26 cellular contexts compared by ENCODE assay signal in genomic region chr10:56255298-56255697, GRCh38.
"Had no signal": no experiment of that assay in that cellular context is flagged by ENCODE, and none has a peak within 500 bp of the region (broad histone marks: within the 10 kb centered on the region; RNA-seq: fewer than 3 reads in every experiment).

No MANE protein-coding gene starts in this region.

- H3K4me3 Mint-ChIP-seq: immature natural killer cell; naive thymus-derived CD4-positive, alpha-beta T cell; natural killer cell treated with Interleukin-12 subunit alpha and Interleukin-12 subunit beta and Interleukin-15 and Interleukin-18, amount 100 ng/mL, for 72 hours; stimulated activated effector memory CD8-positive, alpha-beta T cell treated with anti-CD3 and anti-CD28 coated beads, Interleukin-12 subunit alpha, Interleukin-12 subunit beta, amount 100 ng/mL, for 72 hours; stimulated activated naive CD8-positive, alpha-beta T cell treated with anti-CD3 and anti-CD28 coated beads, Interleukin-15, amount 100 ng/mL, for 72 hours; type B pancreatic cell had no signal

- H3K36me3 Mint-ChIP-seq: immature natural killer cell; stimulated activated effector memory CD8-positive, alpha-beta T cell treated with anti-CD3 and anti-CD28 coated beads, Interleukin-12 subunit alpha, Interleukin-12 subunit beta, amount 100 ng/mL, for 72 hours; type B pancreatic cell had no signal

- H3K9me3 ChIP-seq: mucosa of descending colon, pancreas, prostate gland, vagina had no signal

- H3K27me3 Mint-ChIP-seq: naive thymus-derived CD4-positive, alpha-beta T cell; natural killer cell treated with Interleukin-12 subunit alpha and Interleukin-12 subunit beta and Interleukin-15 and Interleukin-18, amount 100 ng/mL, for 72 hours; stimulated activated naive CD8-positive, alpha-beta T cell treated with anti-CD3 and anti-CD28 coated beads, Interleukin-15, amount 100 ng/mL, for 72 hours; type B pancreatic cell had no signal

- DNase-seq: hypothalamus; immature natural killer cell; left ventricle myocardium inferior; mesendoderm; midbrain; naive thymus-derived CD4-positive, alpha-beta T cell; nucleus accumbens; retina; spleen; stimulated activated CD4-positive, alpha-beta T cell treated with anti-CD3 and anti-CD28 coated beads, Interleukin-4, amount 100 ng/mL, for 24 hours; stimulated activated naive CD4-positive, alpha-beta T cell treated with Interleukin-2 at 50 U/mL for 16 hours; stimulated activated naive CD8-positive, alpha-beta T cell treated with anti-CD3 and anti-CD28 coated beads, Interleukin-15, amount 100 ng/mL, for 72 hours; substantia nigra had no signal

- ATAC-seq: mucosa of descending colon; naive thymus-derived CD4-positive, alpha-beta T cell; natural killer cell treated with Interleukin-12 subunit alpha and Interleukin-12 subunit beta and Interleukin-15 and Interleukin-18, amount 100 ng/mL, for 72 hours; pancreas; right cardiac atrium; sciatic nerve; stimulated activated effector memory CD8-positive, alpha-beta T cell treated with anti-CD3 and anti-CD28 coated beads, Interleukin-12 subunit alpha, Interleukin-12 subunit beta, amount 100 ng/mL, for 72 hours; stimulated activated naive CD8-positive, alpha-beta T cell treated with anti-CD3 and anti-CD28 coated beads, Interleukin-15, amount 100 ng/mL, for 72 hours had no signal

- H3K27ac Mint-ChIP-seq: immature natural killer cell; naive thymus-derived CD4-positive, alpha-beta T cell; natural killer cell treated with Interleukin-12 subunit alpha and Interleukin-12 subunit beta and Interleukin-15 and Interleukin-18, amount 100 ng/mL, for 72 hours; stimulated activated effector memory CD8-positive, alpha-beta T cell treated with anti-CD3 and anti-CD28 coated beads, Interleukin-12 subunit alpha, Interleukin-12 subunit beta, amount 100 ng/mL, for 72 hours; stimulated activated naive CD8-positive, alpha-beta T cell treated with anti-CD3 and anti-CD28 coated beads, Interleukin-15, amount 100 ng/mL, for 72 hours; type B pancreatic cell had no signal

- H3K4me1 ChIP-seq: left ventricle myocardium inferior, pancreas, prostate gland, spleen, tibial nerve, vagina had no signal

- H3K27ac ChIP-seq: left ventricle myocardium inferior, pancreas, prostate gland, skin epidermis, spleen, tibial nerve, vagina had no signal

- H3K4me3 ChIP-seq: left ventricle myocardium inferior, lung, mucosa of descending colon, pancreas, prostate gland, skin epidermis, spleen, tibial nerve, vagina had no signal

- H3K36me3 ChIP-seq: left ventricle myocardium inferior, pancreas, prostate gland, spleen, tibial nerve, vagina had no signal

- H3K4me1 Mint-ChIP-seq: immature natural killer cell; naive thymus-derived CD4-positive, alpha-beta T cell; stimulated activated effector memory CD8-positive, alpha-beta T cell treated with anti-CD3 and anti-CD28 coated beads, Interleukin-12 subunit alpha, Interleukin-12 subunit beta, amount 100 ng/mL, for 72 hours; stimulated activated naive CD8-positive, alpha-beta T cell treated with anti-CD3 and anti-CD28 coated beads, Interleukin-15, amount 100 ng/mL, for 72 hours had no signal

- H3K27me3 ChIP-seq: pancreas, spleen, tibial nerve, vagina had no signal

- FAIRE-seq: islet of Langerhans, pancreas had no signal
